In genomic region chr19:10625003-10625761, GRCh38 we compare ENCODE assay signal across 8 cellular contexts. TPM values are rescaled to one million over a fixed set of nuclear protein-coding genes. Genes with fewer than 3 reads are reported as not detected.
A peak's percentile ranks its signal among the peaks of the same experiment; 100 is the strongest.
DNase-seq lines count a peak whose midpoint lies in the region; ATAC-seq and TF ChIP-seq lines count a peak whose summit lies in the region.

Gene SLC44A2, plus strand, starts transcription at chr19:10625553. Its CDS starts 81 bp downstream, at chr19:10625634.

- H3K4me1 ChIP-seq in BE2C (no peaks in the 10 kb centered on the region), HUES6 (ENCODE audit: control insufficient read depth, insufficient read depth, low read length) (peaks cover 9% of the 10 kb centered on the region)

- H3K4me3 ChIP-seq in BE2C (ENCODE audit: low read depth, low read length) = peak within 1 kb of the TSS; percentile 52
- peak within 1 kb of the TSS; percentile 77 for H3K4me3 ChIP-seq in HUES6 (ENCODE audit: low read depth, low read length)

- H3K27ac Mint-ChIP-seq in activated T-helper 2 cell treated with anti-CD3 and anti-CD28 coated beads, Interferon-gamma antibody, Interleukin-2, Interleukin-4, amounts not matched to agents 10 μg/mL and 5 μg/mL and 100 μg/mL, durations not matched to agents 14 hours and 24 hours and 36 hours = peak within 1 kb of the TSS; percentile 60
- no peak within 1 kb of the TSS for H3K27ac Mint-ChIP-seq in nephron progenitor cell

- no peak for ATAC-seq in HG02610 (IDR thresholded peaks at IDR 0.05; ENCODE audit: unreplicated experiment)

- TF ChIP-seq CTCF in BE2C (IDR thresholded peaks at IDR 0.05; ENCODE audit: low read depth, low read length) (no peak), nephron progenitor cell (IDR thresholded peaks at IDR 0.05) (no peak)

- H3K9me3 ChIP-seq in BE2C = no peaks in the 10 kb centered on the region
- no peaks in the 10 kb centered on the region for H3K9me3 ChIP-seq in HUES6 (ENCODE audit: control insufficient read depth, insufficient read depth, low read depth, low read length)

- intact Hi-C loops in activated T-helper 2 cell treated with anti-CD3 and anti-CD28 coated beads, Interferon-gamma antibody, Interleukin-2, Interleukin-4, amounts not matched to agents 10 μg/mL and 5 μg/mL and 100 μg/mL, durations not matched to agents 14 hours and 24 hours and 36 hours (cut with micrococcal nuclease) = no loop called here

- peak within 1 kb of the TSS; percentile 66 for H3K9ac ChIP-seq in HUES6 (ENCODE audit: low read length)

- H3K4me3 Mint-ChIP-seq in activated T-helper 2 cell treated with anti-CD3 and anti-CD28 coated beads, Interferon-gamma antibody, Interleukin-2, Interleukin-4, amounts not matched to agents 10 μg/mL and 5 μg/mL and 100 μg/mL, durations not matched to agents 14 hours and 24 hours and 36 hours (ENCODE audit: low read depth) = no peak within 1 kb of the TSS
- H3K4me3 Mint-ChIP-seq in nephron progenitor cell = peak within 1 kb of the TSS; percentile 81

- H3K27me3 ChIP-seq in BE2C (no peaks in the 10 kb centered on the region), HUES6 (ENCODE audit: control insufficient read depth, insufficient read depth, low read length) (no peaks in the 10 kb centered on the region)

- H3K27ac ChIP-seq in HUES6 (ENCODE audit: low read depth, low read length) = peak within 1 kb of the TSS; percentile 68

- DNase-seq in BE2C (peak; percentile 53), glomerular endothelial cell (ENCODE audit: extremely low read depth, low read depth, low spot score) (no peak), nephron progenitor cell (peak; percentile 82), MV-4-11 (lab: John Stamatoyannopoulos, UW) (no peak)
- DNase-seq in activated T-helper 2 cell treated with anti-CD3 and anti-CD28 coated beads, Interferon-gamma antibody, Interleukin-2, Interleukin-4, amounts not matched to agents 10 μg/mL and 5 μg/mL and 100 μg/mL, durations not matched to agents 14 hours and 24 hours and 36 hours (ENCODE audit: low spot score) = no peak
- no peak for DNase-seq in stimulated activated CD4-positive, alpha-beta T cell treated with anti-CD3 and anti-CD28 coated beads, Interleukin-2, amount 100 ng/mL, for 48 hours

- no peaks in the 10 kb centered on the region for H3K27me3 Mint-ChIP-seq in activated T-helper 2 cell treated with anti-CD3 and anti-CD28 coated beads, Interferon-gamma antibody, Interleukin-2, Interleukin-4, amounts not matched to agents 10 μg/mL and 5 μg/mL and 100 μg/mL, durations not matched to agents 14 hours and 24 hours and 36 hours (ENCODE audit: low read depth)
- peaks cover 2% of the 10 kb centered on the region for H3K27me3 Mint-ChIP-seq in nephron progenitor cell (ENCODE audit: low read depth, poor library complexity)

- peaks cover 20% of the 10 kb centered on the region for H3K36me3 Mint-ChIP-seq in activated T-helper 2 cell treated with anti-CD3 and anti-CD28 coated beads, Interferon-gamma antibody, Interleukin-2, Interleukin-4, amounts not matched to agents 10 μg/mL and 5 μg/mL and 100 μg/mL, durations not matched to agents 14 hours and 24 hours and 36 hours (ENCODE audit: low read depth)
- H3K36me3 Mint-ChIP-seq in nephron progenitor cell (ENCODE audit: low read depth) = peaks cover 19% of the 10 kb centered on the region

- no peaks in the 10 kb centered on the region for H3K9me3 Mint-ChIP-seq in activated T-helper 2 cell treated with anti-CD3 and anti-CD28 coated beads, Interferon-gamma antibody, Interleukin-2, Interleukin-4, amounts not matched to agents 10 μg/mL and 5 μg/mL and 100 μg/mL, durations not matched to agents 14 hours and 24 hours and 36 hours
- no peaks in the 10 kb centered on the region for H3K9me3 Mint-ChIP-seq in nephron progenitor cell

- H3K36me3 ChIP-seq in BE2C = no peaks in the 10 kb centered on the region
- H3K36me3 ChIP-seq in HUES6 (ENCODE audit: control insufficient read depth, insufficient read depth, low read length) = peaks cover 19% of the 10 kb centered on the region

- H3K4me1 Mint-ChIP-seq in activated T-helper 2 cell treated with anti-CD3 and anti-CD28 coated beads, Interferon-gamma antibody, Interleukin-2, Interleukin-4, amounts not matched to agents 10 μg/mL and 5 μg/mL and 100 μg/mL, durations not matched to agents 14 hours and 24 hours and 36 hours (ENCODE audit: low read depth) = peaks cover 21% of the 10 kb centered on the region
- peaks cover 26% of the 10 kb centered on the region for H3K4me1 Mint-ChIP-seq in nephron progenitor cell

RNA-seq across cellular contexts. Expression of gene SLC44A2, which starts in this region (rescaled TPM):
- 5.8 TPM for polyA plus RNA-seq in BE2C (2012; ENCODE audit: insufficient read depth, insufficient read length, low read depth)
- 83.0 and 87.4 TPM in 2 replicates for total RNA-seq in activated T-helper 2 cell treated with anti-CD3 and anti-CD28 coated beads, Interferon-gamma antibody, Interleukin-2, Interleukin-4, amounts not matched to agents 10 μg/mL and 5 μg/mL and 100 μg/mL, durations not matched to agents 14 hours and 24 hours and 36 hours
- 92.2 and 129 TPM in 2 replicates for total RNA-seq in glomerular endothelial cell

Comparison
In these comparisons a context has a peak if more than half of its experiments do, and no peak if none do; other contexts are left out.
1. DNase-seq: peak in BE2C (single experiment) and nephron progenitor cell (single experiment); none in activated T-helper 2 cell treated with anti-CD3 and anti-CD28 coated beads, Interferon-gamma antibody, Interleukin-2, Interleukin-4, amounts not matched to agents 10 μg/mL and 5 μg/mL and 100 μg/mL, durations not matched to agents 14 hours and 24 hours and 36 hours (single experiment), glomerular endothelial cell (single experiment), stimulated activated CD4-positive, alpha-beta T cell treated with anti-CD3 and anti-CD28 coated beads, Interleukin-2, amount 100 ng/mL, for 48 hours (0 of 2) and MV-4-11 (single experiment).